10 cellular contexts compared by ENCODE assay signal in genomic region chr11:101127348-101127698, GRCh38. TPM values are rescaled to one million over a fixed set of nuclear protein-coding genes. Genes with fewer than 3 reads are reported as not detected.
DNase-seq lines count a peak whose midpoint lies in the region; ATAC-seq lines count a peak whose summit lies in the region.
"Had no signal": no experiment of that assay in that cellular context is flagged by ENCODE, and none has a peak within 500 bp of the region (broad histone marks: within the 10 kb centered on the region; RNA-seq: fewer than 3 reads in every experiment).

No MANE protein-coding gene starts in this region.

- H3K4me1 ChIP-seq in adipocyte (ENCODE audit: control insufficient read depth, insufficient read depth, low read length) (no peaks in the 10 kb centered on the region), rectal smooth muscle tissue (ENCODE audit: control insufficient read depth, insufficient read depth, low read length) (no peaks in the 10 kb centered on the region)

- peak overlapping the region; percentile 84 for H3K4me3 ChIP-seq in adipocyte (ENCODE audit: low read length)
- peak overlapping the region; percentile 71 for H3K4me3 ChIP-seq in rectal smooth muscle tissue (ENCODE audit: low read length)

- intact Hi-C loops in activated T-helper 1 cell treated with anti-CD3 and anti-CD28 coated beads, Interleukin-12 subunit alpha, Interleukin-12 subunit beta, Interleukin-2, Interleukin-4 antibody, amounts not matched to agents 30 ng/mL and 10 ng/mL and 1 ng/mL, durations not matched to agents 14 hours and 24 hours and 36 hours (cut with micrococcal nuclease) = no loop called here

- peak; percentile 39 for DNase-seq in GM03348 (ENCODE audit: low spot score)
- peak; percentile 24 for DNase-seq in adipocyte (ENCODE audit: low read depth)
- peak; percentile 12 for DNase-seq in hepatic stellate cell (ENCODE audit: low spot score)
- DNase-seq in NCI-H2227 treated with DMSO at 0.1 percent for 48 hours (lab: John Stamatoyannopoulos, UW) = no peak
- no peak for DNase-seq in activated T-helper 1 cell treated with anti-CD3 and anti-CD28 coated beads, Interleukin-12 subunit alpha, Interleukin-12 subunit beta, Interleukin-2, Interleukin-4 antibody, amounts not matched to agents 30 ng/mL and 10 ng/mL and 1 ng/mL, durations not matched to agents 14 hours and 24 hours and 36 hours (ENCODE audit: low spot score)

- no peaks in the 10 kb centered on the region for H3K9me3 ChIP-seq in adipocyte (ENCODE audit: control insufficient read depth, low read length)
- H3K9me3 ChIP-seq: neutrophil had no signal

- ATAC-seq in HG02623 (IDR thresholded peaks at IDR 0.05; ENCODE audit: unreplicated experiment) = no peak
- ATAC-seq in HG02763 (IDR thresholded peaks at IDR 0.05; ENCODE audit: unreplicated experiment) = no peak

- no peaks in the 10 kb centered on the region for H3K4me1 Mint-ChIP-seq in activated T-helper 1 cell treated with anti-CD3 and anti-CD28 coated beads, Interleukin-12 subunit alpha, Interleukin-12 subunit beta, Interleukin-2, Interleukin-4 antibody, amounts not matched to agents 30 ng/mL and 10 ng/mL and 1 ng/mL, durations not matched to agents 14 hours and 24 hours and 36 hours (ENCODE audit: low read depth)

- H3K9ac ChIP-seq in adipocyte (ENCODE audit: low read length) = peak overlapping the region; percentile 47
- peak overlapping the region; percentile 7 for H3K9ac ChIP-seq in rectal smooth muscle tissue (ENCODE audit: low read length)
- H3K9ac ChIP-seq: KMS-11 had no signal

- no peaks in the 10 kb centered on the region for H3K9me3 Mint-ChIP-seq in activated T-helper 1 cell treated with anti-CD3 and anti-CD28 coated beads, Interleukin-12 subunit alpha, Interleukin-12 subunit beta, Interleukin-2, Interleukin-4 antibody, amounts not matched to agents 30 ng/mL and 10 ng/mL and 1 ng/mL, durations not matched to agents 14 hours and 24 hours and 36 hours

- H3K36me3 Mint-ChIP-seq in activated T-helper 1 cell treated with anti-CD3 and anti-CD28 coated beads, Interleukin-12 subunit alpha, Interleukin-12 subunit beta, Interleukin-2, Interleukin-4 antibody, amounts not matched to agents 30 ng/mL and 10 ng/mL and 1 ng/mL, durations not matched to agents 14 hours and 24 hours and 36 hours (ENCODE audit: low read depth) = no peaks in the 10 kb centered on the region

- H3K27me3 ChIP-seq in adipocyte (replicated peaks; ENCODE audit: control insufficient read depth, insufficient read depth, low read length) = peaks cover 38% of the 10 kb centered on the region
- H3K27me3 ChIP-seq in rectal smooth muscle tissue (ENCODE audit: control insufficient read depth, insufficient read depth, low read length) = peaks cover 6% of the 10 kb centered on the region

- H3K36me3 ChIP-seq in adipocyte (ENCODE audit: control insufficient read depth, insufficient read depth, low read length, severe bottlenecking) (no peaks in the 10 kb centered on the region), rectal smooth muscle tissue (ENCODE audit: control insufficient read depth, insufficient read depth, low read length) (no peaks in the 10 kb centered on the region)
- H3K36me3 ChIP-seq: neutrophil had no signal

- H3K27me3 Mint-ChIP-seq in activated T-helper 1 cell treated with anti-CD3 and anti-CD28 coated beads, Interleukin-12 subunit alpha, Interleukin-12 subunit beta, Interleukin-2, Interleukin-4 antibody, amounts not matched to agents 30 ng/mL and 10 ng/mL and 1 ng/mL, durations not matched to agents 14 hours and 24 hours and 36 hours (ENCODE audit: insufficient read depth) = peaks cover 28% of the 10 kb centered on the region

- peak overlapping the region; percentile 80 for H3K27ac ChIP-seq in rectal smooth muscle tissue (ENCODE audit: low read depth, low read length)
- H3K27ac ChIP-seq: KMS-11, neutrophil had no signal

- H3K4me3 Mint-ChIP-seq in activated T-helper 1 cell treated with anti-CD3 and anti-CD28 coated beads, Interleukin-12 subunit alpha, Interleukin-12 subunit beta, Interleukin-2, Interleukin-4 antibody, amounts not matched to agents 30 ng/mL and 10 ng/mL and 1 ng/mL, durations not matched to agents 14 hours and 24 hours and 36 hours = no peak overlapping the region

- H3K27ac Mint-ChIP-seq in activated T-helper 1 cell treated with anti-CD3 and anti-CD28 coated beads, Interleukin-12 subunit alpha, Interleukin-12 subunit beta, Interleukin-2, Interleukin-4 antibody, amounts not matched to agents 30 ng/mL and 10 ng/mL and 1 ng/mL, durations not matched to agents 14 hours and 24 hours and 36 hours = no peak overlapping the region

RNA-seq across cellular contexts. Expression of gene PGR, which starts 2.3 kb away (rescaled TPM):
- not detected in 2 replicates for total RNA-seq in activated T-helper 1 cell treated with anti-CD3 and anti-CD28 coated beads, Interleukin-12 subunit alpha, Interleukin-12 subunit beta, Interleukin-2, Interleukin-4 antibody, amounts not matched to agents 30 ng/mL and 10 ng/mL and 1 ng/mL, durations not matched to agents 14 hours and 24 hours and 36 hours

Comparison
In these comparisons a context has a peak if more than half of its experiments do, and no peak if none do; other contexts are left out.
1. DNase-seq: peak in GM03348 (single experiment), adipocyte (single experiment) and hepatic stellate cell (single experiment); none in NCI-H2227 treated with DMSO at 0.1 percent for 48 hours (single experiment) and activated T-helper 1 cell treated with anti-CD3 and anti-CD28 coated beads, Interleukin-12 subunit alpha, Interleukin-12 subunit beta, Interleukin-2, Interleukin-4 antibody, amounts not matched to agents 30 ng/mL and 10 ng/mL and 1 ng/mL, durations not matched to agents 14 hours and 24 hours and 36 hours (single experiment).